ENCODE assay signal across 17 cellular contexts in genomic region chr20:64051532-64052325, GRCh38. TPM values are rescaled to one million over a fixed set of nuclear protein-coding genes. Genes with fewer than 3 reads are reported as not detected.
DNase-seq lines count a peak whose midpoint lies in the region; ATAC-seq and TF ChIP-seq lines count a peak whose summit lies in the region.
"Had no signal": no experiment of that assay in that cellular context is flagged by ENCODE, and none has a peak within 500 bp of the region (broad histone marks: within the 10 kb centered on the region; RNA-seq: fewer than 3 reads in every experiment).

No MANE protein-coding gene starts in this region.

- H3K9me3 Mint-ChIP-seq in progenitor cell of endocrine pancreas (ENCODE audit: low read depth): no peaks in the 10 kb centered on the region
- H3K9me3 Mint-ChIP-seq: stimulated activated naive B cell treated with anti-CD40 and anti-IgM and Interleukin-4, amounts not matched to agents 10 μg/mL and 1 μg/mL and 100 μg/mL, for 72 hours had no signal

- no peak for DNase-seq in RWPE1 (ENCODE audit: low spot score)
- no peak for DNase-seq in esophagus muscularis mucosa (ENCODE audit: extremely low spot score)
- peak; percentile 54 for DNase-seq in lung (ENCODE audit: low spot score)
- no peak for DNase-seq in suprapubic skin (ENCODE audit: low spot score in 2 of 2)
- DNase-seq in mucosa of descending colon: no peak
- no peak for DNase-seq in osteoblast (ENCODE audit: insufficient read length, low spot score, missing footprints)
- no peak for DNase-seq in progenitor cell of endocrine pancreas (ENCODE audit: low spot score, unreplicated experiment)
- DNase-seq: activated naive CD4-positive, alpha-beta T cell treated with Interleukin-2 at 50 U/mL for 16 hours; AML-193; DMS79; NCI-H510A treated with DMSO at 0.1 percent for 48 hours; retina; stimulated activated naive B cell treated with anti-CD40 and anti-IgM and Interleukin-4, amounts not matched to agents 10 μg/mL and 1 μg/mL and 100 μg/mL, for 72 hours; T-helper 1 cell had no signal

- CTCF ChIA-PET in RWPE1 (lab: Yijun Ruan, JAX): interaction anchor here (0.6 to 5.6 kb wide), 3 partner anchors 13 to 60 kb away, joined by 3 to 96 read pairs (median 4); no protein-coding TSS in a partner anchor

- H3K27me3 ChIP-seq in esophagus muscularis mucosa: peaks cover 0 to 100% (median 36%) of the 10 kb centered on the region in 4 donors
- peaks cover 7% of the 10 kb centered on the region for H3K27me3 ChIP-seq in lung (ENCODE audit: control insufficient read depth, insufficient read depth)
- H3K27me3 ChIP-seq in suprapubic skin: peaks cover 64% of the 10 kb centered on the region
- H3K27me3 ChIP-seq in osteoblast (ENCODE audit: insufficient read depth, low read length): peaks cover 20% of the 10 kb centered on the region

- TF ChIP-seq EP300 in esophagus muscularis mucosa (IDR thresholded peaks at IDR 0.05) (no peak), suprapubic skin (IDR thresholded peaks at IDR 0.05) (no peak)

- no peaks in the 10 kb centered on the region for H3K36me3 Mint-ChIP-seq in progenitor cell of endocrine pancreas (ENCODE audit: insufficient read depth)

- no peak overlapping the region for H3K4me3 Mint-ChIP-seq in progenitor cell of endocrine pancreas (ENCODE audit: low read depth)
- H3K4me3 Mint-ChIP-seq: stimulated activated naive B cell treated with anti-CD40 and anti-IgM and Interleukin-4, amounts not matched to agents 10 μg/mL and 1 μg/mL and 100 μg/mL, for 72 hours had no signal

- H3K4me1 Mint-ChIP-seq in progenitor cell of endocrine pancreas (ENCODE audit: low read depth): no peaks in the 10 kb centered on the region

- ATAC-seq in lung (ENCODE audit: insufficient read depth, low FRiP score) (no peak), mucosa of descending colon (no peak), GM18517 (IDR thresholded peaks at IDR 0.05; ENCODE audit: unreplicated experiment) (no peak)
- ATAC-seq: stimulated activated naive B cell treated with anti-CD40 and anti-IgM and Interleukin-4, amounts not matched to agents 10 μg/mL and 1 μg/mL and 100 μg/mL, for 72 hours had no signal

- no peaks in the 10 kb centered on the region for H3K9me3 ChIP-seq in esophagus muscularis mucosa
- H3K9me3 ChIP-seq in lung (ENCODE audit: control insufficient read depth in 2 of 2, insufficient read depth in 1 of 2, low read length in 1 of 2): peaks cover 0 to 3% of the 10 kb centered on the region in 2 donors
- no peaks in the 10 kb centered on the region for H3K9me3 ChIP-seq in suprapubic skin
- H3K9me3 ChIP-seq in mucosa of descending colon: no peaks in the 10 kb centered on the region
- no peaks in the 10 kb centered on the region for H3K9me3 ChIP-seq in osteoblast (ENCODE audit: low read depth, low read length)
- H3K9me3 ChIP-seq: HAP-1 had no signal

- POLR2A ChIA-PET in RWPE1 (lab: Yijun Ruan, JAX; ENCODE audit: low non-redundant PET): interaction anchor here (1.9 kb wide), 1 partner anchor 11 kb away, joined by 8 read pairs; the partner anchor contains the start of gene TCEA2

- TF ChIP-seq POLR2A in esophagus muscularis mucosa (IDR thresholded peaks at IDR 0.05; ENCODE audit: low read depth) (no peak), suprapubic skin (IDR thresholded peaks at IDR 0.05) (no peak)

- H4K20me1 ChIP-seq in osteoblast (ENCODE audit: insufficient read depth, low read length): no peaks in the 10 kb centered on the region

- no peak overlapping the region for H2AFZ ChIP-seq in osteoblast (ENCODE audit: low read length)

- no peak for TF ChIP-seq CTCF in RWPE1 (conservative IDR thresholded peaks at IDR 0.05; ENCODE audit: low read depth)
- TF ChIP-seq CTCF in esophagus muscularis mucosa (IDR thresholded peaks at IDR 0.05): no peak
- TF ChIP-seq CTCF in lung (IDR thresholded peaks at IDR 0.05; ENCODE audit: control extremely low read depth, extremely low read depth): no peak
- no peak for TF ChIP-seq CTCF in suprapubic skin (IDR thresholded peaks at IDR 0.05)
- TF ChIP-seq CTCF in mucosa of descending colon (IDR thresholded peaks at IDR 0.05): no peak
- TF ChIP-seq CTCF in osteoblast (IDR thresholded peaks at IDR 0.05; ENCODE audit: extremely low read depth, low read depth, low read length): no peak
- TF ChIP-seq CTCF in progenitor cell of endocrine pancreas (IDR thresholded peaks at IDR 0.05; ENCODE audit: unreplicated experiment): no peak

- H3K36me3 ChIP-seq in esophagus muscularis mucosa (peaks cover 0 to 15% (median 0%) of the 10 kb centered on the region in 4 donors), lung (ENCODE audit: control insufficient read depth in 2 of 2, insufficient read depth in 2 of 2, low read length in 2 of 2) (peaks cover 0 to 7% of the 10 kb centered on the region in 2 donors), suprapubic skin (no peaks in the 10 kb centered on the region), mucosa of descending colon (ENCODE audit: low read depth) (no peaks in the 10 kb centered on the region), osteoblast (ENCODE audit: insufficient read depth, low read length) (no peaks in the 10 kb centered on the region)
- H3K36me3 ChIP-seq: HAP-1 had no signal

- H3K27me3 Mint-ChIP-seq in progenitor cell of endocrine pancreas: peaks cover 51% of the 10 kb centered on the region

- no peak overlapping the region for H3K27ac Mint-ChIP-seq in progenitor cell of endocrine pancreas
- H3K27ac Mint-ChIP-seq: stimulated activated naive B cell treated with anti-CD40 and anti-IgM and Interleukin-4, amounts not matched to agents 10 μg/mL and 1 μg/mL and 100 μg/mL, for 72 hours had no signal

- H3K4me1 ChIP-seq in esophagus muscularis mucosa (peaks cover 26 to 63% (median 54%) of the 10 kb centered on the region in 4 donors), lung (ENCODE audit: control insufficient read depth in 2 of 2, insufficient read depth in 2 of 2, low read length in 2 of 2) (peaks cover 0 to 12% of the 10 kb centered on the region in 2 donors), suprapubic skin (peaks cover 52% of the 10 kb centered on the region), mucosa of descending colon (ENCODE audit: low read depth) (peaks cover 5% of the 10 kb centered on the region), osteoblast (ENCODE audit: insufficient read depth, low read length) (peaks cover 15% of the 10 kb centered on the region)
- H3K4me1 ChIP-seq: HAP-1 had no signal

- intact Hi-C loops in esophagus muscularis mucosa (cut with DNase I): no loop called here
- intact Hi-C loops in mucosa of descending colon (cut with DNase I, micrococcal nuclease): no loop called here

- WGBS in esophagus muscularis mucosa: 84% methylated on average over 5 of the region's 15 CpGs
- 64 to 78% methylated on average over 15 of the region's 15 CpGs for WGBS in lung, 2 donors
- WGBS in suprapubic skin: 73% methylated on average over 2 of the region's 15 CpGs

- H3K27ac ChIP-seq in RWPE1 (peak overlapping the region; percentile 4; the same call in 1 of the 2 replicates), esophagus muscularis mucosa (replicated peaks in 1 of 4) (peak overlapping the region; percentile 57 to 77 (median 71)), lung (ENCODE audit: low read depth in 1 of 2, low read length in 1 of 2) (peak overlapping the region; percentile 81 to 90), suprapubic skin (peak overlapping the region; percentile 70), osteoblast (ENCODE audit: low read depth, low read length) (no peak overlapping the region)

- no peak overlapping the region for H3K4me2 ChIP-seq in osteoblast (ENCODE audit: insufficient read depth, low read length)

- no peaks in the 10 kb centered on the region for H3K79me2 ChIP-seq in osteoblast (ENCODE audit: insufficient read depth, low read length)

- H3K4me3 ChIP-seq in esophagus muscularis mucosa (no peak overlapping the region), lung (no peak overlapping the region), suprapubic skin (no peak overlapping the region), mucosa of descending colon (no peak overlapping the region), osteoblast (ENCODE audit: insufficient read depth, low read length) (no peak overlapping the region)
- H3K4me3 ChIP-seq: HAP-1 had no signal

RNA-seq across cellular contexts. Expression of gene SOX18, which starts 2.3 kb away (rescaled TPM):
- total RNA-seq in esophagus muscularis mucosa (10 to 100 TPM in 2 of 4 donors, 1 to 10 TPM in 2; 5.6 to 19.0 (median 12.8) TPM), lung (10 to 100 TPM; 12.1 to 52.2 TPM), suprapubic skin (1 to 10 TPM in 3 of 4 donors, under 1 TPM in 1; 0.79 to 8.7 (median 3.3) TPM), mucosa of descending colon (10 to 100 TPM in 2 of 3 donors, 1 to 10 TPM in 1; 4.7 to 20.0 (median 12.6) TPM), osteoblast (under 0.01 TPM in 2 replicates), progenitor cell of endocrine pancreas (not detected in 2 replicates)
- 10 to 100 TPM; 26.9 to 31.7 TPM for polyA plus RNA-seq in lung
- polyA plus RNA-seq: keratinocyte had no signal

RNA-seq across cellular contexts. Expression of gene TCEA2, which starts 11.3 kb away (rescaled TPM):
- 10 to 100 TPM; 22.8 to 59.0 (median 43.6) TPM for total RNA-seq in esophagus muscularis mucosa
- total RNA-seq in lung: 10 to 100 TPM; 28.5 to 32.8 TPM
- 10 to 100 TPM; 18.3 to 32.9 TPM for polyA plus RNA-seq in lung
- total RNA-seq in suprapubic skin: 10 to 100 TPM in 3 of 4 donors, 1 to 10 TPM in 1; 8.6 to 27.9 (median 13.2) TPM
- total RNA-seq in mucosa of descending colon: 10 to 100 TPM in 1 of 3 donors, 1 to 10 TPM in 2; 4.1 to 46.1 (median 9.5) TPM
- 28.9 and 31.5 TPM in 2 replicates for total RNA-seq in osteoblast
- total RNA-seq in progenitor cell of endocrine pancreas: 86.7 and 92.7 TPM in 2 replicates

RNA-seq across cellular contexts. Expression of gene C20orf204, which starts 15.7 kb away (rescaled TPM):
- total RNA-seq in esophagus muscularis mucosa (1 to 10 TPM in 1 of 4 donors, under 1 TPM in 3; 0.17 to 1.6 (median 0.32) TPM), lung (1 to 10 TPM; 1.3 to 2.0 TPM), suprapubic skin (1 to 10 TPM; 1.1 to 5.1 (median 1.8) TPM), mucosa of descending colon (1 to 10 TPM; 1.0 to 1.8 (median 1.7) TPM), osteoblast (0.59 and 1.1 TPM in 2 replicates), progenitor cell of endocrine pancreas (3.3 and 3.4 TPM in 2 replicates)
- polyA plus RNA-seq in lung: under 1 TPM; 0.50 to 0.63 TPM

RNA-seq across cellular contexts. Expression of gene RGS19, which starts 27.6 kb away (rescaled TPM):
- total RNA-seq in esophagus muscularis mucosa (10 to 100 TPM; 11.4 to 17.7 (median 12.7) TPM), lung (10 to 100 TPM; 15.1 to 50.7 TPM), suprapubic skin (10 to 100 TPM; 14.8 to 18.4 (median 16.2) TPM), mucosa of descending colon (1 to 10 TPM; 4.7 to 6.9 (median 6.5) TPM), osteoblast (5.3 and 6.9 TPM in 2 replicates), progenitor cell of endocrine pancreas (6.5 and 7.6 TPM in 2 replicates)
- 10 to 100 TPM; 19.5 to 99.0 TPM for polyA plus RNA-seq in lung

RNA-seq across cellular contexts. Expression of gene OPRL1, which starts 28.2 kb away (rescaled TPM):
- 1 to 10 TPM in 1 of 4 donors, under 1 TPM in 3; 0.42 to 1.4 (median 0.87) TPM for total RNA-seq in esophagus muscularis mucosa
- total RNA-seq in lung: 1 to 10 TPM; 1.6 to 2.5 TPM
- polyA plus RNA-seq in lung: 1 to 10 TPM in 1 of 2 donors, under 1 TPM in 1; 0.45 to 3.1 TPM
- total RNA-seq in suprapubic skin: under 1 TPM; 0.45 to 0.68 (median 0.52) TPM
- total RNA-seq in mucosa of descending colon: under 1 TPM; 0.26 to 0.76 (median 0.39) TPM
- 0.59 and 0.72 TPM in 2 replicates for total RNA-seq in osteoblast
- 1.5 TPM in 2 replicates for total RNA-seq in progenitor cell of endocrine pancreas
